Comparison of ENCODE assay signal across 10 cellular contexts in the genomic region with DNA sequence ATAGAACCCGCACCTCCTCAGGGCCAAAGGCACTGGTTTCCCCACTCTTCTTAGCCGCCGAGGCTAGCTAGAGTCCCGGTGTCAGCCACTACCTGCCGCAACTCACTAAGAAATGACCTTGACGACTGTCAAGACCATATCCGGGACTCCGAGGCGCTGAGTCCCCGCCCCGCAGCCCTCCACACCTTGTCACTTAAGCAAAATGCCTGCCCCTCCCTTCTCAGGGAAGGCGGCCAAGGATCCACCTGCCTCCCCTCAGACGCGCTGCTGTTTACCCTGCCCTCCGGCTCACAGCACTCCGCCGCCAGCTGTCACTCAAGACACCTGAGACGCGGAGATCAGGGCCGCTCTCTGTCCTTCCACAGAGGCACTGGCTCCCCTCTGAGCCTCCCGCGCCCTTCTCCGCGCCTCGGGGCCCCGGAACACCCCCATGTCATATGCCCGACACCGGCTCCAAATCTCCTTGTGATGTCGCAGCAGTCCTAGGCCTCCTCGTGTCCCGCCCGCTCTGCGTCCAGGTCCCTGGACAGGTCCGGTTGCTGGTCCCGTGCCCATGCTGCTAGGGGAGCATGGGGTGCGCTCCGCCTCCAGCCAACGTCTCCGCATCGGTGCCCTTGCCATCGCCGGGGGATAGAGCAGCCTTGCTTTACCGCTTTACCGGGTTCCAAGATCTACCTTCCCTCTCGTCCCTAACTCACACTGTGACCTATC. TPM values are rescaled to one million over a fixed set of nuclear protein-coding genes. Genes with fewer than 3 reads are reported as not detected.
A peak's percentile ranks its signal among the peaks of the same experiment; 100 is the strongest.
DNase-seq lines count a peak whose midpoint lies in the region; ATAC-seq and TF ChIP-seq lines count a peak whose summit lies in the region.
"Had no signal": no experiment of that assay in that cellular context is flagged by ENCODE, and none has a peak within 500 bp of the region (broad histone marks: within the 10 kb centered on the region; RNA-seq: fewer than 3 reads in every experiment).

No MANE protein-coding gene starts in this region.

- peaks cover 12% of the 10 kb centered on the region for H3K4me1 Mint-ChIP-seq in neural crest cell

- H3K9me3 ChIP-seq in colonic mucosa (no peaks in the 10 kb centered on the region), HAP-1 (no peaks in the 10 kb centered on the region)

- H3K4me1 ChIP-seq in colonic mucosa (no peaks in the 10 kb centered on the region), HAP-1 (no peaks in the 10 kb centered on the region)

- H3K27me3 Mint-ChIP-seq in neural crest cell (ENCODE audit: low read depth), result peaks cover 53% of the 10 kb centered on the region

- H3K4me3 ChIP-seq in colonic mucosa (no peak overlapping the region), HAP-1 (no peak overlapping the region)

- intact Hi-C loops in colonic mucosa (cut with DNase I), result no loop called here

- no peaks in the 10 kb centered on the region for H3K9me3 Mint-ChIP-seq in neural crest cell

- H3K27me3 ChIP-seq in colonic mucosa, result peaks cover 28% of the 10 kb centered on the region
- H3K27me3 ChIP-seq in HAP-1 (ENCODE audit: low read depth), result peaks cover 15% of the 10 kb centered on the region

- TF ChIP-seq CTCF in colonic mucosa (IDR thresholded peaks at IDR 0.05) (no peak), neural crest cell (conservative IDR thresholded peaks at IDR 0.05) (peak; percentile 31)

- H3K27ac Mint-ChIP-seq in neural crest cell (ENCODE audit: unreplicated experiment), result no peak overlapping the region

- no peak overlapping the region for H3K27ac ChIP-seq in colonic mucosa

- no peak for ATAC-seq in GM18519 (IDR thresholded peaks at IDR 0.05; ENCODE audit: low FRiP score, unreplicated experiment)
- no peak for ATAC-seq in HG03135 (IDR thresholded peaks at IDR 0.05; ENCODE audit: unreplicated experiment)

- DNase-seq in ELF-1 (ENCODE audit: low read depth, low spot score) (peak; percentile 86), NCI-H146 (lab: John Stamatoyannopoulos, UW) (peak; percentile 92), colonic mucosa (peak; percentile 44), neural crest cell (ENCODE audit: low read depth, low spot score) (peak; percentile 5), HAP-1 (ENCODE audit: low spot score in 2 of 2) (no peak), H4 (ENCODE audit: low spot score) (no peak)
- DNase-seq: stimulated activated CD8-positive, alpha-beta memory T cell treated with anti-CD3 and anti-CD28 coated beads, Interleukin-4, amount 100 ng/mL, for 48 hours had no signal

- in situ Hi-C loops in HAP-1 (cut with MboI; ENCODE audit: low sequenced_read_pairs), result loop anchor here (25.0 kb wide), 1 partner anchor 894 kb away; no protein-coding TSS in a partner anchor

- H3K36me3 ChIP-seq in colonic mucosa (no peaks in the 10 kb centered on the region), HAP-1 (replicated peaks) (no peaks in the 10 kb centered on the region)

- H3K9ac ChIP-seq in colonic mucosa (ENCODE audit: low read depth in 2 of 2, low read length in 2 of 2), result no peak overlapping the region

- peak overlapping the region; percentile 80 for H3K4me3 Mint-ChIP-seq in neural crest cell

- no peaks in the 10 kb centered on the region for H3K36me3 Mint-ChIP-seq in neural crest cell (ENCODE audit: low read depth)

RNA-seq across cellular contexts. Expression of a gene that starts 32.5 kb away (rescaled TPM):
- 1 to 10 TPM in 1 of 2 donors, not detected in 1; 1.1 TPM for total RNA-seq in colonic mucosa
- total RNA-seq in neural crest cell, result not detected in 2 replicates
- not detected in 2 replicates for total RNA-seq in H4 (2014; rRNA removed; shearing (Covaris generic))
- total RNA-seq: occipital lobe had no signal

Comparison
In these comparisons a context has a peak if more than half of its experiments do, and no peak if none do; other contexts are left out.
1. DNase-seq: peak in ELF-1 (single experiment), NCI-H146 (single experiment), colonic mucosa (single experiment) and neural crest cell (single experiment); none in HAP-1 (0 of 2) and H4 (single experiment).